Comparison of ENCODE assay signal across 17 cellular contexts in the genomic region with DNA sequence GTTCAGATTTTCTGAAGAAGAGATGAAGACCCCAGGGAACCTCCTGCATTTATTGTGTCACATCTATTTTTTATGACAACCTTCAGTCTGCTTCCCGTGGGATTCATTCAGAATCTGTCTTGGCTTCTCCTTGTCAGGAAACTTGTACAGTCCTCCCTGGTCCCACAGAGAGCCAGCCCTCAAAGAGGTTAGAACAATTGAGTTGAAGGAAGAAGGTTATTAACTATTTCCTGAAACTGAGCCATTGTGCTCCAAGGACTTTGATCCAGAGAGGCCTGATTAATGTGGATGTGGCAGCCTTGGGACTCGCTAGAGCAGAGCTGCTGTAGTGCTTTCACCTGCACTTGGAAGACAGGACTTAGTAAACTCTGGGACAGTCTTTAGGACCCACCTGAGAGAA.
"Had no signal": no experiment of that assay in that cellular context is flagged by ENCODE, and none has a peak within 500 bp of the region (broad histone marks: within the 10 kb centered on the region; RNA-seq: fewer than 3 reads in every experiment).

No MANE protein-coding gene starts in this region.

- ATAC-seq: effector memory CD8-positive, alpha-beta T cell had no signal

- FAIRE-seq: keratinocyte had no signal

- H3K27me3 ChIP-seq: body of pancreas, cardiac muscle cell, sigmoid colon, testis had no signal

- H3K36me3 ChIP-seq: cardiac muscle cell, left ventricle myocardium inferior had no signal

- H3K9ac ChIP-seq: parathyroid adenoma had no signal

- H2AFZ ChIP-seq: parathyroid adenoma had no signal

- H3K79me2 ChIP-seq: parathyroid adenoma had no signal

- DNase-seq: activated CD4-positive, alpha-beta T cell treated with anti-CD3 and anti-CD28 coated beads for 1 hour; activated gamma-delta T cell treated with Interleukin-2 at 50 U/mL for 16 hours; activated T-cell treated with anti-CD3 and anti-CD28 coated beads, Interleukin-2, amount 50 U/mL, for 1 hour; anterior cingulate cortex; body of pancreas; effector memory CD8-positive, alpha-beta T cell; heart left ventricle; left ventricle myocardium inferior; nucleus accumbens; stimulated activated CD4-positive, alpha-beta T cell treated with anti-CD3 and anti-CD28 coated beads, Interleukin-4, amount 100 ng/mL, for 1 hour; stimulated activated naive CD4-positive, alpha-beta T cell; T-helper 9 cell; testis had no signal

- H3K27ac ChIP-seq: cardiac muscle cell, heart left ventricle, left ventricle myocardium inferior, parathyroid adenoma, sigmoid colon, testis had no signal

- H3K9me3 ChIP-seq: body of pancreas, sigmoid colon, testis had no signal

- H3K4me1 ChIP-seq: parathyroid adenoma, testis had no signal

- H3K4me3 ChIP-seq: body of pancreas, cardiac muscle cell, heart left ventricle, left ventricle myocardium inferior, sigmoid colon, testis had no signal
